In the genomic region with DNA sequence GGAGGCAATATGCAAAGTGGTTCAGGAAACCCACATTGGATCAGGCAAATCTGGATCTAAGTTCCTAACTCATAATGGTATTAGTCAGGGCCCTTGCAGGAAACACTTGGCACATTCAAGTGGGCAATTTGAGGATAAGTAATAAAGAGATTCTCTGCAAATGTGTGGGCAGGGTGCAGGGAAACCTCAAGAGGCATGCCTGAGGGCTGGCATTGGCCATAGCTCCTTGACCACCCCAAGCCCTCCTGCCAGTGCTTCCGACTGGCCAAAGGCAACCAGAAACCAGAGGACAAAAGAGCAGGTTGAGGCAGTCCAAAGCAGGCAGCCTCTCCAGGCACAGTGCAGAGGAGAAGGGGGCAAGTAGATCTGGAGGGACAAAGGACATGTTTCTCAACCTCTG, we compare ENCODE assay signal across 20 cellular contexts.
"Had no signal": no experiment of that assay in that cellular context is flagged by ENCODE, and none has a peak within 500 bp of the region (broad histone marks: within the 10 kb centered on the region; RNA-seq: fewer than 3 reads in every experiment).

No MANE protein-coding gene starts in this region.

- ATAC-seq: esophagus mucosa; gastrocnemius medialis; heart right ventricle; stimulated activated naive CD8-positive, alpha-beta T cell treated with anti-CD3 and anti-CD28 coated beads, Interleukin-15, Interleukin-2, amounts not matched to agents 100 U/mL and 50 U/mL, for 24 hours had no signal

- H3K4me2 ChIP-seq: smooth muscle cell had no signal

- H3K4me3 Mint-ChIP-seq: naive B cell, nephron had no signal

- H3K27ac ChIP-seq: dorsolateral prefrontal cortex, gastrocnemius medialis, heart right ventricle, neutrophil, suprapubic skin, tibial artery, upper lobe of left lung, vagina had no signal

- H3K4me3 ChIP-seq: dorsolateral prefrontal cortex, gastrocnemius medialis, heart right ventricle, smooth muscle cell, suprapubic skin, tibial artery, upper lobe of left lung, vagina had no signal

- H3K9me3 ChIP-seq: gastrocnemius medialis, heart right ventricle, neutrophil, suprapubic skin, tibial artery, upper lobe of left lung, vagina had no signal

- H3K4me1 ChIP-seq: gastrocnemius medialis, heart right ventricle, suprapubic skin, tibial artery, vagina had no signal

- H3K36me3 ChIP-seq: gastrocnemius medialis, heart right ventricle, neutrophil, suprapubic skin, tibial artery, upper lobe of left lung, vagina had no signal

- H3K27ac Mint-ChIP-seq: naive B cell, nephron had no signal

- H3K27me3 ChIP-seq: gastrocnemius medialis, neutrophil, suprapubic skin, tibial artery, upper lobe of left lung, vagina had no signal

- H3K27me3 Mint-ChIP-seq: naive B cell had no signal

- H3K36me3 Mint-ChIP-seq: naive B cell had no signal

- H3K4me1 Mint-ChIP-seq: naive B cell, nephron had no signal

- H3K9me3 Mint-ChIP-seq: nephron had no signal

- DNase-seq: cortex of kidney; effector CD8-positive, alpha-beta T cell; gastrocnemius medialis; heart right ventricle; kidney glomerular epithelial cell; mesenchymal stem cell; midbrain; naive B cell; right cardiac atrium; stimulated activated CD4-positive, alpha-beta T cell treated with anti-CD3 and anti-CD28 coated beads, Interleukin-2, amount 100 ng/mL, for 48 hours; stimulated activated naive CD8-positive, alpha-beta T cell treated with anti-CD3 and anti-CD28 coated beads, Interleukin-15, Interleukin-2, amounts not matched to agents 100 U/mL and 50 U/mL, for 24 hours; tibial artery had no signal
